ENCODE assay signal across 9 cellular contexts in the genomic region with DNA sequence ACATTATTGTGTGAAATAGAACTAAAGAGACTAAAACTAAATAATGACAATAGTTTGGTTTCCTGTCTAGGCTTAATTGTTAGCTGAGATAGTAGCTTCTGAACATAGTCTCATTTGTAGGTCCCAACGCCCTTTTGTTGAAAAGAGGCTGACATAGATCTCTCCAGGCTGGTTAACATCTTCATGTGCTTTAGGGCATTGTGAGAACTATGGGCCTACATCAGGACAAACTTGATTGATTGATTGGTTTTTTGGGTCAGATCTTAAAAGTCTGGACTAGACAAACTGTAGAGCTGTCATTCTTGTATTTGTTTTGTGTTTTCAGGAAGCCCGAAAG. TPM values are rescaled to one million over a fixed set of nuclear protein-coding genes. Genes with fewer than 3 reads are reported as not detected.
DNase-seq lines count a peak whose midpoint lies in the region; ATAC-seq and TF ChIP-seq lines count a peak whose summit lies in the region.
"Had no signal": no experiment of that assay in that cellular context is flagged by ENCODE, and none has a peak within 500 bp of the region (broad histone marks: within the 10 kb centered on the region; RNA-seq: fewer than 3 reads in every experiment).

No MANE protein-coding gene starts in this region.

- peak overlapping the region; percentile 94 to 100 (median 100) for H3K4me3 Mint-ChIP-seq in naive thymus-derived CD8-positive, alpha-beta T cell

- H3K4me3 ChIP-seq in AG09309 (ENCODE audit: control insufficient read depth, low read depth, low read length) = peak overlapping the region; percentile 98
- peak overlapping the region; percentile 74 for H3K4me3 ChIP-seq in colonic mucosa

- peaks cover 25% of the 10 kb centered on the region for H3K36me3 ChIP-seq in KOPT-K1 (ENCODE audit: insufficient read depth, low read length)
- peaks cover 9% of the 10 kb centered on the region for H3K36me3 ChIP-seq in colonic mucosa

- H3K27ac Mint-ChIP-seq in naive thymus-derived CD8-positive, alpha-beta T cell = peak overlapping the region; percentile 98 to 100 (median 100)

- H3K4me1 ChIP-seq in colonic mucosa = peaks cover 11% of the 10 kb centered on the region

- H3K9ac ChIP-seq in colonic mucosa (ENCODE audit: low read depth in 2 of 2, low read length in 2 of 2) = peak overlapping the region; percentile 95 to 97

- no peak for DNase-seq in AG09309 (ENCODE audit: low read depth)
- DNase-seq in colonic mucosa = no peak
- no peak for DNase-seq in naive thymus-derived CD8-positive, alpha-beta T cell
- DNase-seq in NCI-H82 (lab: John Stamatoyannopoulos, UW) = no peak
- DNase-seq in NK-92 (lab: John Stamatoyannopoulos, UW; ENCODE audit: unreplicated experiment) = no peak
- DNase-seq: NCI-H1092 had no signal

- H3K27ac ChIP-seq in KOPT-K1 (ENCODE audit: low read depth, low read length, poor library complexity, severe bottlenecking) (peak overlapping the region; percentile 80), colonic mucosa (peak overlapping the region; percentile 85)

- H3K9me3 Mint-ChIP-seq in naive thymus-derived CD8-positive, alpha-beta T cell = no peaks in the 10 kb centered on the region

- H3K4me1 Mint-ChIP-seq in naive thymus-derived CD8-positive, alpha-beta T cell = peaks cover 27 to 66% (median 58%) of the 10 kb centered on the region in 4 donors

- no peak for ATAC-seq in naive thymus-derived CD8-positive, alpha-beta T cell
- ATAC-seq in GM18861 (IDR thresholded peaks at IDR 0.05; ENCODE audit: unreplicated experiment) (no peak), HG02973 (IDR thresholded peaks at IDR 0.05; ENCODE audit: unreplicated experiment) (no peak)

- no peaks in the 10 kb centered on the region for H3K9me3 ChIP-seq in KOPT-K1 (ENCODE audit: insufficient read depth, low read length, poor library complexity, severe bottlenecking)
- H3K9me3 ChIP-seq in colonic mucosa = no peaks in the 10 kb centered on the region

- intact Hi-C loops in colonic mucosa (cut with DNase I) = no loop called here

- POLR2A ChIA-PET in naive thymus-derived CD8-positive, alpha-beta T cell (lab: Charles Lee) = interaction anchor here (0.6 to 9.7 kb wide), 6 partner anchors 11 to 217 kb away, joined by 3 to 169 read pairs (median 5); a partner anchor contains a TSS

- H3K36me3 Mint-ChIP-seq in naive thymus-derived CD8-positive, alpha-beta T cell = peaks cover 0 to 20% (median 1%) of the 10 kb centered on the region in 3 donors

- H3K27me3 ChIP-seq in colonic mucosa = no peaks in the 10 kb centered on the region

- no peaks in the 10 kb centered on the region for H3K27me3 Mint-ChIP-seq in naive thymus-derived CD8-positive, alpha-beta T cell

- TF ChIP-seq CTCF in AG09309 (IDR thresholded peaks at IDR 0.05; ENCODE audit: control insufficient read depth, insufficient read depth, low read depth, low read length, missing control alignments) = no peak
- TF ChIP-seq CTCF in colonic mucosa (IDR thresholded peaks at IDR 0.05) = no peak

RNA-seq across cellular contexts. Expression of gene CHCHD1, which starts 0.9 kb away (rescaled TPM):
- 10 to 100 TPM; 33.7 to 48.5 TPM for total RNA-seq in colonic mucosa
- 10 to 100 TPM; 19.9 to 22.1 TPM for total RNA-seq in naive thymus-derived CD8-positive, alpha-beta T cell
- 10 to 100 TPM; 32.2 to 44.6 (median 37.9) TPM for polyA plus RNA-seq in naive thymus-derived CD8-positive, alpha-beta T cell

RNA-seq across cellular contexts. Expression of gene ZSWIM8, which starts 2.7 kb away (rescaled TPM):
- total RNA-seq in colonic mucosa = 10 to 100 TPM; 74.7 to 77.1 TPM
- total RNA-seq in naive thymus-derived CD8-positive, alpha-beta T cell = 10 to 100 TPM; 79.0 to 79.9 TPM
- 10 to 100 TPM; 12.3 to 18.5 (median 13.4) TPM for polyA plus RNA-seq in naive thymus-derived CD8-positive, alpha-beta T cell

RNA-seq across cellular contexts. Expression of gene NDST2, which starts 28.7 kb away (rescaled TPM):
- 10 to 100 TPM; 20.9 to 25.2 TPM for total RNA-seq in colonic mucosa
- 100 to 1,000 TPM; 101 to 112 TPM for total RNA-seq in naive thymus-derived CD8-positive, alpha-beta T cell
- 10 to 100 TPM; 13.4 to 34.3 (median 24.5) TPM for polyA plus RNA-seq in naive thymus-derived CD8-positive, alpha-beta T cell

RNA-seq across cellular contexts. Expression of gene SEC24C, which starts 38.5 kb away (rescaled TPM):
- 10 to 100 TPM; 66.0 to 94.8 TPM for total RNA-seq in colonic mucosa
- 10 to 100 TPM; 72.2 to 72.7 TPM for total RNA-seq in naive thymus-derived CD8-positive, alpha-beta T cell
- 10 to 100 TPM; 18.9 to 33.5 (median 25.9) TPM for polyA plus RNA-seq in naive thymus-derived CD8-positive, alpha-beta T cell
